In genomic region chr9:133554729-133555128, GRCh38 we compare ENCODE assay signal across 23 cellular contexts. TPM values are rescaled to one million over a fixed set of nuclear protein-coding genes. Genes with fewer than 3 reads are reported as not detected.
DNase-seq lines count a peak whose midpoint lies in the region; ATAC-seq, FAIRE-seq and TF ChIP-seq lines count a peak whose summit lies in the region.
"Had no signal": no experiment of that assay in that cellular context is flagged by ENCODE, and none has a peak within 500 bp of the region (broad histone marks: within the 10 kb centered on the region; RNA-seq: fewer than 3 reads in every experiment).

No MANE protein-coding gene starts in this region.

- DNase-seq in IMR-90: no peak
- DNase-seq in K562 (ENCODE audit: extremely low read depth in 1 of 4, low spot score in 3 of 4): no peak
- DNase-seq in neuronal stem cell (ENCODE audit: low spot score): no peak
- no peak for DNase-seq in lower leg skin (ENCODE audit: low spot score in 2 of 2)
- DNase-seq in MG63: no peak
- DNase-seq in GM10266 (ENCODE audit: extremely low spot score): no peak
- DNase-seq: CD4-positive, alpha-beta T cell; CD8-positive, alpha-beta memory T cell; DMS 273 treated with DMSO at 0.1 percent for 48 hours; DMS79; EL; GDM1; GOT3; HCEC 1CT had no signal

- H3K79me2 ChIP-seq in K562 (ENCODE audit: control insufficient read depth, insufficient read depth, low read length): no peaks in the 10 kb centered on the region

- H3K27me3 ChIP-seq in BLaER1 treated with 17β-estradiol and CSF1 and Interleukin-3, amounts not matched to agents 10 nM and 100 nM: peaks cover 0 to 18% (median 0%) of the 10 kb centered on the region in 11 experiments; a peak in 3 of 22 replicates
- H3K27me3 ChIP-seq in IMR-90 (ENCODE audit: control insufficient read depth, insufficient read depth, low read length) (peaks cover 24% of the 10 kb centered on the region), K562 (ENCODE audit: control insufficient read depth in 2 of 2, insufficient read depth in 2 of 2, low read length in 2 of 2) (peaks cover 8 to 60% of the 10 kb centered on the region in 2 experiments; a peak in 4 of 5 replicates), neuronal stem cell (ENCODE audit: control insufficient read depth in 3 of 3, insufficient read depth in 3 of 3, low read depth in 1 of 3, low read length in 3 of 3) (peaks cover 0 to 4% (median 0%) of the 10 kb centered on the region in 3 experiments), MG63 (no peaks in the 10 kb centered on the region)

- H4K8ac ChIP-seq in IMR-90 (ENCODE audit: low read depth in 2 of 2, low read length in 2 of 2) (no peak overlapping the region), neuronal stem cell (ENCODE audit: low read depth, low read length) (no peak overlapping the region)

- peaks cover 41 to 80% (median 64%) of the 10 kb centered on the region in 10 experiments for H3K4me1 ChIP-seq in BLaER1 treated with 17β-estradiol and CSF1 and Interleukin-3, amounts not matched to agents 10 nM and 100 nM
- H3K4me1 ChIP-seq in IMR-90 (ENCODE audit: control insufficient read depth, insufficient read depth, low read length): peaks cover 12% of the 10 kb centered on the region
- peaks cover 7 to 10% of the 10 kb centered on the region in 2 experiments; a peak in 3 of 5 replicates for H3K4me1 ChIP-seq in K562 (replicated peaks in 1 of 2; ENCODE audit: control insufficient read depth in 2 of 2, insufficient read depth in 2 of 2, low read length in 2 of 2)
- H3K4me1 ChIP-seq in neuronal stem cell (ENCODE audit: control insufficient read depth in 2 of 2, insufficient read depth in 1 of 2, low read depth in 1 of 2, low read length in 2 of 2): peaks cover 8 to 24% of the 10 kb centered on the region in 2 donors

- H2BK5ac ChIP-seq in IMR-90 (ENCODE audit: low read depth, low read length, poor library complexity, severe bottlenecking) (no peak overlapping the region), neuronal stem cell (ENCODE audit: low read length) (no peak overlapping the region)

- no peak overlapping the region for H2BK20ac ChIP-seq in IMR-90 (ENCODE audit: low read depth, low read length)

- CTCF ChIA-PET in IMR-90 (lab: Yijun Ruan, JAX) (no interaction called here), K562 (lab: Yijun Ruan, JAX; ENCODE audit: low intra/inter-chr PET ratio) (interaction anchor here (0.6 kb wide), 1 partner anchor 41 kb away, joined by 3 read pairs; no protein-coding TSS in a partner anchor)

- no peaks in the 10 kb centered on the region for H3K36me3 ChIP-seq in BLaER1 treated with 17β-estradiol and CSF1 and Interleukin-3, amounts not matched to agents 10 nM and 100 nM
- H3K36me3 ChIP-seq in IMR-90 (ENCODE audit: control insufficient read depth, insufficient read depth, low read length) (no peaks in the 10 kb centered on the region), K562 (ENCODE audit: control insufficient read depth, insufficient read depth, low read length) (no peaks in the 10 kb centered on the region), neuronal stem cell (replicated peaks in 1 of 2; ENCODE audit: control insufficient read depth in 2 of 2, insufficient read depth in 2 of 2, low read length in 2 of 2) (no peaks in the 10 kb centered on the region), MG63 (no peaks in the 10 kb centered on the region)

- no peak overlapping the region for H2BK15ac ChIP-seq in IMR-90 (ENCODE audit: low read depth, low read length)
- peak overlapping the region; percentile 44 for H2BK15ac ChIP-seq in neuronal stem cell (ENCODE audit: low read length)

- peak overlapping the region in 4 of 11 experiments; percentile 28 to 97 (median 96); a peak in 5 of 22 replicates for H3K27ac ChIP-seq in BLaER1 treated with 17β-estradiol and CSF1 and Interleukin-3, amounts not matched to agents 10 nM and 100 nM
- H3K27ac ChIP-seq in IMR-90 (ENCODE audit: insufficient read depth, low read length): no peak overlapping the region
- no peak overlapping the region for H3K27ac ChIP-seq in K562 (ENCODE audit: extremely low read depth, low read depth, low read length)
- H3K27ac ChIP-seq in neuronal stem cell (replicated peaks; ENCODE audit: low read length): no peak overlapping the region

- dilution Hi-C loops in IMR-90 (cut with HindIII; ENCODE audit: low sequenced_read_pairs, unreplicated experiment): no loop called here

- no peak overlapping the region for H2BK12ac ChIP-seq in neuronal stem cell (ENCODE audit: low read length)

- no peaks in the 10 kb centered on the region for H3K9me3 ChIP-seq in BLaER1 treated with 17β-estradiol and CSF1 and Interleukin-3, amounts not matched to agents 10 nM and 100 nM (replicated peaks in 1 of 11)
- H3K9me3 ChIP-seq in IMR-90 (ENCODE audit: control insufficient read depth, insufficient read depth, low read length): no peaks in the 10 kb centered on the region
- no peaks in the 10 kb centered on the region for H3K9me3 ChIP-seq in K562 (replicated peaks; ENCODE audit: control insufficient read depth, insufficient read depth, low read depth, low read length)
- no peaks in the 10 kb centered on the region for H3K9me3 ChIP-seq in neuronal stem cell (replicated peaks in 1 of 2; ENCODE audit: control insufficient read depth in 2 of 2, insufficient read depth in 1 of 2, low read depth in 1 of 2, low read length in 2 of 2)
- H3K9me3 ChIP-seq in MG63: no peaks in the 10 kb centered on the region

- H3K23ac ChIP-seq in IMR-90 (ENCODE audit: low read depth, low read length): no peak overlapping the region
- H3K23ac ChIP-seq in neuronal stem cell (ENCODE audit: low read depth, low read length, poor library complexity): peak overlapping the region; percentile 78

- H3K14ac ChIP-seq in IMR-90 (replicated peaks; ENCODE audit: low read depth, low read length): no peak overlapping the region
- H3K14ac ChIP-seq in neuronal stem cell (ENCODE audit: low read length): no peak overlapping the region

- FAIRE-seq in K562 (lab: Jason Lieb, UNC): no peak
- FAIRE-seq: D721Med, GM18507 had no signal

- H2AFZ ChIP-seq in IMR-90 (replicated peaks; ENCODE audit: low read length, poor library complexity) (no peak overlapping the region), K562 (ENCODE audit: low read depth, low read length) (no peak overlapping the region), neuronal stem cell (ENCODE audit: low read length) (no peak overlapping the region)

- intact Hi-C loops in IMR-90 (cut with micrococcal nuclease): no loop called here
- intact Hi-C loops in K562 (cut with micrococcal nuclease): no loop called here
- intact Hi-C loops in lower leg skin (cut with DNase I; ENCODE audit: low total_unique reads): no loop called here

- 0 out of 2 replicates have a peak overlapping the region, but pooled peaks have one; percentile 13 for H2AK5ac ChIP-seq in IMR-90 (ENCODE audit: low read depth, low read length)
- H2AK5ac ChIP-seq in neuronal stem cell (ENCODE audit: low read depth, low read length): peak overlapping the region; percentile 92

- no peak overlapping the region for H2AK9ac ChIP-seq in IMR-90 (replicated peaks; ENCODE audit: low read depth, low read length, poor library complexity)

- H4K91ac ChIP-seq in IMR-90 (ENCODE audit: insufficient read depth, low read depth, low read length): no peak overlapping the region
- H4K91ac ChIP-seq in neuronal stem cell (ENCODE audit: low read depth, low read length, poor library complexity): no peak overlapping the region

- no TSS peak for BruUV-seq in IMR-90 (replicated peaks; lab: Mats Ljungman, UMichigan)
- no TSS peak for BruUV-seq in K562 (replicated peaks; lab: Mats Ljungman, UMichigan)

- no peak for TF ChIP-seq CTCF in IMR-90 (conservative IDR thresholded peaks at IDR 0.05; ENCODE audit: low read depth, low read length)
- no peak for TF ChIP-seq CTCF in K562 (IDR thresholded peaks at IDR 0.05 in 2 of 3, conservative IDR thresholded peaks at IDR 0.05 in 1 of 3; ENCODE audit: insufficient read depth in 2 of 3, low read depth in 1 of 3, low read length in 3 of 3)
- TF ChIP-seq CTCF in lower leg skin (IDR thresholded peaks at IDR 0.05): no peak
- TF ChIP-seq CTCF in GM10266 (IDR thresholded peaks at IDR 0.05; ENCODE audit: control insufficient read depth, insufficient read depth, low read depth, missing control alignments): no peak

- H4K20me1 ChIP-seq in BLaER1 treated with 17β-estradiol and CSF1 and Interleukin-3, amounts not matched to agents 10 nM and 100 nM: no peaks in the 10 kb centered on the region; a peak in 1 of 22 replicates
- H4K20me1 ChIP-seq in IMR-90 (ENCODE audit: insufficient read depth, low read length) (no peaks in the 10 kb centered on the region; the same call in 1 of the 2 replicates), K562 (replicated peaks; ENCODE audit: control insufficient read depth, insufficient read depth, low read length) (no peaks in the 10 kb centered on the region)

- H3K4ac ChIP-seq in IMR-90 (ENCODE audit: low read depth, low read length) (no peak overlapping the region), neuronal stem cell (ENCODE audit: low read length) (no peak overlapping the region)

- H3K79me1 ChIP-seq in IMR-90 (ENCODE audit: low read depth in 1 of 2, low read length in 2 of 2) (no peaks in the 10 kb centered on the region), neuronal stem cell (ENCODE audit: low read depth, low read length) (no peaks in the 10 kb centered on the region)

- H3K18ac ChIP-seq in IMR-90 (ENCODE audit: low read depth, low read length): no peak overlapping the region
- H3K18ac ChIP-seq in neuronal stem cell (ENCODE audit: low read length): no peak overlapping the region

- H2BK120ac ChIP-seq in IMR-90 (ENCODE audit: low read depth, low read length) (no peak overlapping the region), neuronal stem cell (ENCODE audit: low read depth, low read length) (no peak overlapping the region)

- no peak overlapping the region for H3K56ac ChIP-seq in IMR-90 (ENCODE audit: extremely low read depth, insufficient read depth, low read length)

- H3K9ac ChIP-seq in BLaER1 treated with 17β-estradiol and CSF1 and Interleukin-3, amounts not matched to agents 10 nM and 100 nM: 0 out of 22 replicates have a peak overlapping the region, but pooled peaks of 1 of the 11 experiments have one; percentile 88
- H3K9ac ChIP-seq in IMR-90 (ENCODE audit: low read depth, low read length): no peak overlapping the region
- no peak overlapping the region for H3K9ac ChIP-seq in K562 (ENCODE audit: insufficient read depth in 1 of 2, low read depth in 2 of 2, low read length in 2 of 2)
- H3K9ac ChIP-seq in neuronal stem cell (ENCODE audit: low read depth, low read length, poor library complexity): no peak overlapping the region

- no peak for ATAC-seq in IMR-90 (ENCODE audit: low read depth)
- ATAC-seq in K562: no peak
- ATAC-seq in GM18858 (IDR thresholded peaks at IDR 0.05; ENCODE audit: unreplicated experiment): no peak

- POLR2A ChIA-PET in IMR-90 (lab: Charles Lee; ENCODE audit: unreplicated experiment) (no interaction called here), K562 (lab: Yijun Ruan, JAX) (no interaction called here)

- TF ChIP-seq RAD21 in IMR-90 (IDR thresholded peaks at IDR 0.05; ENCODE audit: low read length) (no peak), K562 (CRISPR knock-in tag; conservative IDR thresholded peaks at IDR 0.05 in 1 of 2, IDR thresholded peaks at IDR 0.05 in 1 of 2) (no peak)

- TF ChIP-seq POLR2A in IMR-90 (IDR thresholded peaks at IDR 0.05; ENCODE audit: low read depth, low read length): no peak
- TF ChIP-seq POLR2A in K562 (conservative IDR thresholded peaks at IDR 0.05): no peak
- TF ChIP-seq POLR2A in lower leg skin (IDR thresholded peaks at IDR 0.05): no peak

- in situ Hi-C loops in IMR-90 (cut with MboI; ENCODE audit: low sequenced_read_pairs): no loop called here
- in situ Hi-C loops in K562 (cut with MboI): no loop called here

- no peak overlapping the region for H3K4me3 ChIP-seq in BLaER1 treated with 17β-estradiol and CSF1 and Interleukin-3, amounts not matched to agents 10 nM and 100 nM
- no peak overlapping the region for H3K4me3 ChIP-seq in IMR-90 (ENCODE audit: insufficient read depth, low read depth, low read length)
- H3K4me3 ChIP-seq in K562: no peak overlapping the region
- no peak overlapping the region for H3K4me3 ChIP-seq in neuronal stem cell (ENCODE audit: low read length in 2 of 2)
- H3K4me3 ChIP-seq in lower leg skin (ENCODE audit: low read depth, poor library complexity, severe bottlenecking): no peak overlapping the region
- H3K4me3 ChIP-seq in MG63: no peak overlapping the region

- H3K4me2 ChIP-seq in BLaER1 treated with 17β-estradiol and CSF1 and Interleukin-3, amounts not matched to agents 10 nM and 100 nM: peak overlapping the region in 6 of 11 experiments; percentile 82 to 98 (median 90); a peak in 9 of 22 replicates
- no peak overlapping the region for H3K4me2 ChIP-seq in IMR-90 (ENCODE audit: low read depth, low read length)
- no peak overlapping the region for H3K4me2 ChIP-seq in K562 (ENCODE audit: insufficient read depth, low read length)
- H3K4me2 ChIP-seq in neuronal stem cell (ENCODE audit: insufficient read depth, low read length, poor library complexity, severe bottlenecking): no peak overlapping the region

- WGBS in IMR-90 (ENCODE audit: extremely low coverage in 2 of 2, insufficient read length in 1 of 2), 2 experiments: 90% methylated on average over 2 of the region's 8 CpGs; no CpG with 5 or more reads in 1 of the 2 experiments
- 24% methylated on average over 8 of the region's 8 CpGs for WGBS in K562 (ENCODE audit: insufficient coverage, low coverage, missing lambda C conversion rate)
- WGBS in neuronal stem cell (ENCODE audit: extremely low coverage in 2 of 2, insufficient read length in 2 of 2, insufficient replicate concordance in 1 of 2), 2 donors: no CpG with 5 or more reads among the region's 8 CpGs
- WGBS in lower leg skin, 2 donors: 91 to 95% methylated on average over 8 of the region's 8 CpGs

- no peak for TF ChIP-seq EP300 in K562 (IDR thresholded peaks at IDR 0.05; ENCODE audit: low read length)

- no peak overlapping the region for H4K5ac ChIP-seq in IMR-90 (ENCODE audit: low read depth, low read length)

- H3K9me1 ChIP-seq in IMR-90 (ENCODE audit: insufficient read depth, low read length) (peaks cover 3% of the 10 kb centered on the region; the same call in 1 of the 2 replicates), K562 (ENCODE audit: control insufficient read depth, insufficient read depth, low read length) (peaks cover 2% of the 10 kb centered on the region)

RNA-seq across cellular contexts. Expression of gene ADAMTSL2, which starts 20.2 kb away (rescaled TPM):
- not detected in 2 replicates for total RNA-seq in IMR-90 (2012; rRNA removed)
- polyA plus RNA-seq in IMR-90 (2012; rRNA removed): not detected in 2 replicates
- polyA plus RNA-seq in IMR-90 (2012; cell fraction: cytosol; rRNA removed): 0.02 TPM in 1 of 2 replicates, not detected in the other
- polyA plus RNA-seq in IMR-90 (2012; cell fraction: nucleus; rRNA removed; ENCODE audit: low replicate concordance): 0.04 TPM in 1 of 2 replicates, not detected in the other
- 0.07 TPM in 1 of 2 replicates, not detected in the other for total RNA-seq in K562 (2011; cell fraction: chromatin; rRNA removed; ENCODE audit: low replicate concordance)
- total RNA-seq in K562 (2011; cell fraction: nucleolus; rRNA removed): not detected in 2 replicates
- not detected in 2 replicates for total RNA-seq in K562 (2011; cell fraction: nucleoplasm; rRNA removed)
- not detected in 2 replicates for total RNA-seq in K562 (2014; rRNA removed)
- total RNA-seq in K562 (2014; rRNA removed; fragmentation: Illumina TruSeq; extraction: Trizol): not detected in 2 replicates
- total RNA-seq in K562 (2015; rRNA removed; fragmentation: Illumina TruSeq; extraction: Trizol): not detected in 2 replicates
- 0.04 TPM in 1 of 2 replicates, not detected in the other for total RNA-seq in K562 (2021)
- polyA plus RNA-seq in K562 (2011; rRNA removed): not detected in 2 replicates
- 0.01 TPM in 1 of 2 replicates, not detected in the other for polyA plus RNA-seq in K562 (2011; cell fraction: cytosol; rRNA removed)
- polyA plus RNA-seq in K562 (2011; cell fraction: nucleus; rRNA removed): not detected in 2 replicates
- polyA plus RNA-seq in K562 (2012): 0.04 TPM in 1 of 2 replicates, not detected in the other
- not detected in 2 replicates for polyA plus RNA-seq in K562 (2014; fragmentation: Illumina TruSeq; extraction: Trizol)
- polyA plus RNA-seq in K562 (2014; fragmentation: Nextera tagmentation; extraction: Ambion mirVana): not detected
- not detected in 2 replicates for polyA plus RNA-seq in K562 (2014; rRNA removed)
- not detected in 2 replicates for polyA minus RNA-seq in K562 (2011; rRNA and poly(A)+ RNA removed)
- polyA minus RNA-seq in K562 (2011; cell fraction: cytosol; rRNA and poly(A)+ RNA removed): not detected in 2 replicates
- not detected in 2 replicates for polyA minus RNA-seq in K562 (2011; cell fraction: nucleus; rRNA and poly(A)+ RNA removed)
- polyA plus RNA-seq in neuronal stem cell (2013, experiment 1 of 2): 0.17 TPM
- 0.15 TPM for polyA plus RNA-seq in neuronal stem cell (2013, experiment 2 of 2)
- 1 to 10 TPM in 1 of 4 donors, under 1 TPM in 2, not detected in 1; 0.08 to 1.5 (median 0.32) TPM for total RNA-seq in lower leg skin
- total RNA-seq in MG63 (2014; rRNA removed; shearing (Covaris generic); ENCODE audit: low replicate concordance): 0.10 and 0.72 TPM in 2 replicates
- total RNA-seq: CD8-positive, alpha-beta memory T cell had no signal
- polyA plus RNA-seq: BJ; CD14-positive monocyte; CD8-positive, alpha-beta memory T cell had no signal

RNA-seq across cellular contexts. Expression of gene MYMK, which starts 30.0 kb away (rescaled TPM):
- total RNA-seq in IMR-90 (2012; rRNA removed) (not detected in 2 replicates), K562 (2014; rRNA removed) (not detected in 2 replicates), K562 (2014; rRNA removed; fragmentation: Illumina TruSeq; extraction: Trizol) (not detected in 2 replicates), K562 (2015; rRNA removed; fragmentation: Illumina TruSeq; extraction: Trizol) (not detected in 2 replicates), K562 (2021) (not detected in 2 replicates), lower leg skin (not detected)
- polyA plus RNA-seq in IMR-90 (2012; rRNA removed) (not detected in 2 replicates), K562 (2011; rRNA removed) (not detected in 2 replicates), K562 (2014; fragmentation: Illumina TruSeq; extraction: Trizol) (not detected in 2 replicates), K562 (2014; fragmentation: Nextera tagmentation; extraction: Ambion mirVana) (not detected), K562 (2014; rRNA removed) (not detected in 2 replicates)
- polyA plus RNA-seq in IMR-90 (2012; cell fraction: cytosol; rRNA removed): not detected in 2 replicates
- not detected in 2 replicates for polyA plus RNA-seq in IMR-90 (2012; cell fraction: nucleus; rRNA removed; ENCODE audit: low replicate concordance)
- total RNA-seq in K562 (2011; cell fraction: chromatin; rRNA removed; ENCODE audit: low replicate concordance): not detected in 2 replicates
- total RNA-seq in K562 (2011; cell fraction: nucleolus; rRNA removed): not detected in 2 replicates
- total RNA-seq in K562 (2011; cell fraction: nucleoplasm; rRNA removed): not detected in 2 replicates
- not detected in 2 replicates for polyA plus RNA-seq in K562 (2011; cell fraction: cytosol; rRNA removed)
- polyA plus RNA-seq in K562 (2011; cell fraction: nucleus; rRNA removed): not detected in 2 replicates
- not detected in 2 replicates for polyA plus RNA-seq in K562 (2012)
- polyA minus RNA-seq in K562 (2011; rRNA and poly(A)+ RNA removed): not detected in 2 replicates
- polyA minus RNA-seq in K562 (2011; cell fraction: cytosol; rRNA and poly(A)+ RNA removed): not detected in 2 replicates
- not detected in 2 replicates for polyA minus RNA-seq in K562 (2011; cell fraction: nucleus; rRNA and poly(A)+ RNA removed)
- not detected for polyA plus RNA-seq in neuronal stem cell (2013, experiment 1 of 2)
- not detected for polyA plus RNA-seq in neuronal stem cell (2013, experiment 2 of 2)
- total RNA-seq in MG63 (2014; rRNA removed; shearing (Covaris generic); ENCODE audit: low replicate concordance): not detected in 2 replicates
- total RNA-seq: A172; A673; CD4-positive, alpha-beta T cell; CD8-positive, alpha-beta memory T cell; H7 had no signal
- polyA plus RNA-seq: BJ; CD14-positive monocyte; CD8-positive, alpha-beta memory T cell had no signal

RNA-seq across cellular contexts. Expression of gene FAM163B, which starts 54.5 kb away (rescaled TPM):
- total RNA-seq in IMR-90 (2012; rRNA removed) (not detected in 2 replicates), K562 (2014; rRNA removed) (not detected in 2 replicates), K562 (2014; rRNA removed; fragmentation: Illumina TruSeq; extraction: Trizol) (not detected in 2 replicates), K562 (2015; rRNA removed; fragmentation: Illumina TruSeq; extraction: Trizol) (not detected in 2 replicates), K562 (2021) (not detected in 2 replicates), lower leg skin (not detected)
- polyA plus RNA-seq in IMR-90 (2012; rRNA removed) (not detected in 2 replicates), K562 (2011; rRNA removed) (not detected in 2 replicates), K562 (2014; fragmentation: Illumina TruSeq; extraction: Trizol) (not detected in 2 replicates), K562 (2014; fragmentation: Nextera tagmentation; extraction: Ambion mirVana) (not detected), K562 (2014; rRNA removed) (not detected in 2 replicates)
- not detected in 2 replicates for polyA plus RNA-seq in IMR-90 (2012; cell fraction: cytosol; rRNA removed)
- polyA plus RNA-seq in IMR-90 (2012; cell fraction: nucleus; rRNA removed; ENCODE audit: low replicate concordance): not detected in 2 replicates
- not detected in 2 replicates for total RNA-seq in K562 (2011; cell fraction: chromatin; rRNA removed; ENCODE audit: low replicate concordance)
- not detected in 2 replicates for total RNA-seq in K562 (2011; cell fraction: nucleolus; rRNA removed)
- not detected in 2 replicates for total RNA-seq in K562 (2011; cell fraction: nucleoplasm; rRNA removed)
- not detected in 2 replicates for polyA plus RNA-seq in K562 (2011; cell fraction: cytosol; rRNA removed)
- polyA plus RNA-seq in K562 (2011; cell fraction: nucleus; rRNA removed): not detected in 2 replicates
- polyA plus RNA-seq in K562 (2012): not detected in 2 replicates
- not detected in 2 replicates for polyA minus RNA-seq in K562 (2011; rRNA and poly(A)+ RNA removed)
- not detected in 2 replicates for polyA minus RNA-seq in K562 (2011; cell fraction: cytosol; rRNA and poly(A)+ RNA removed)
- not detected in 2 replicates for polyA minus RNA-seq in K562 (2011; cell fraction: nucleus; rRNA and poly(A)+ RNA removed)
- 0.18 TPM for polyA plus RNA-seq in neuronal stem cell (2013, experiment 1 of 2)
- 0.12 TPM for polyA plus RNA-seq in neuronal stem cell (2013, experiment 2 of 2)
- not detected in 2 replicates for total RNA-seq in MG63 (2014; rRNA removed; shearing (Covaris generic); ENCODE audit: low replicate concordance)
- total RNA-seq: A172; A673; CD4-positive, alpha-beta T cell; CD8-positive, alpha-beta memory T cell had no signal
- polyA plus RNA-seq: BJ; CD14-positive monocyte; CD8-positive, alpha-beta memory T cell had no signal

Comparison
In these comparisons a context has a peak if more than half of its experiments do, and no peak if none do; other contexts are left out.
1. H3K4me2 ChIP-seq: peak in BLaER1 treated with 17β-estradiol and CSF1 and Interleukin-3, amounts not matched to agents 10 nM and 100 nM (6 of 11); none in IMR-90 (single experiment), K562 (single experiment) and neuronal stem cell (single experiment).